Comparison of ENCODE assay signal across 8 cellular contexts in the genomic region with DNA sequence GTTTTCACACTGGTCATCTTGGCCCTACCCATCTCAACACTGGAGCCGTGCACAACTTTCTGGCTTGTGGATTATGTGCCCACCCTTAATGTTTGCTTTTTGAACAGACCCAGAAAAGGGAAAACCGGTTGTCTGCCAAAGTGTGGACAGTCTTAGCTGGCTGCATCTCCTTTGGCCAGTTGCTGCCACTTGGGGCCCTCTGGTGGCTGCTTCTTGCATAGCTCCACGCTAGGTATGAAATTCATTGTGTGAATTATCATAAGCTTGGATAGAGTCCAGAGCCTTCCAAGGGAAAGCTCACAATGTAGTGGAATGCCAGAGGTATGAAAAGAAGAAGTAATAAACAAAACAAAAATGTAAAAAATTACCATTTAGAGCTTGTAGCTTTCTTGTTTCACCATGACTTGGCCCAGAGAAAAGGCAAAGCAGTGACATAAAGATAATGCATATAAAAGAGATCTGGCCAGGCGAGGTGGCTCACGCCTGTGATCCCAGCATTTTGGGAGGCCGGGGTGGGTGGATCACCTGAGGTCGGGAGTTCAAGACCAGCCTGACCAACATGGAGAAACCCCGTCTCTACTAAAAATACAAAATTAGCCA. TPM values are rescaled to one million over a fixed set of nuclear protein-coding genes. Genes with fewer than 3 reads are reported as not detected.
A peak's percentile ranks its signal among the peaks of the same experiment; 100 is the strongest.
DNase-seq lines count a peak whose midpoint lies in the region; TF ChIP-seq lines count a peak whose summit lies in the region.

No MANE protein-coding gene starts in this region.

- H3K27me3 Mint-ChIP-seq in HFFc6 (ENCODE audit: insufficient read depth), result peaks cover 18% of the 10 kb centered on the region

- peaks cover 6% of the 10 kb centered on the region; the same call in 1 of the 2 replicates for H3K4me1 Mint-ChIP-seq in HFFc6 (ENCODE audit: low read depth)

- no peaks in the 10 kb centered on the region for H3K36me3 Mint-ChIP-seq in HFFc6 (ENCODE audit: low read depth)

- H3K9me3 Mint-ChIP-seq in HFFc6, result peaks cover 3% of the 10 kb centered on the region; the same call in 1 of the 2 replicates

- H3K27ac Mint-ChIP-seq in HFFc6, result no peak overlapping the region

- peak; percentile 91 for TF ChIP-seq CTCF in HFFc6 (IDR thresholded peaks at IDR 0.05)

- H3K4me3 Mint-ChIP-seq in HFFc6, result no peak overlapping the region

- DNase-seq in activated gamma-delta T cell treated with Interleukin-2 at 50 U/mL for 16 hours (peak; percentile 30), activated gamma-delta T cell (lab: John Stamatoyannopoulos, UW) (no peak), HFFc6 (peak; percentile 68), NCI-H1105 (lab: John Stamatoyannopoulos, UW) (peak; percentile 16), dermis blood vessel endothelial cell (peak; percentile 79), medulla oblongata (ENCODE audit: extremely low spot score) (peak; percentile 60)
- DNase-seq in activated CD4-positive, CD25-positive, alpha-beta regulatory T cell treated with anti-CD3 and anti-CD28 coated beads, Interleukin-2, amount 50 U/mL, for 72 hours, result peak; percentile 70
- DNase-seq in stimulated activated CD8-positive, alpha-beta memory T cell treated with anti-CD3 and anti-CD28 coated beads, Interleukin-15, amount 100 ng/mL, for 48 hours (ENCODE audit: low read depth in 2 of 2), result peak; percentile 17 to 26

RNA-seq across cellular contexts. Expression of a gene that starts 12.5 kb away (rescaled TPM):
- total RNA-seq in HFFc6 (2021; fragmentation: NEBNext Ultra II Directional; extraction: Animal tissue kit (Norgen Biotek cat#: 25700)), result not detected
- not detected in 2 replicates for total RNA-seq in dermis blood vessel endothelial cell

RNA-seq across cellular contexts. Expression of a gene that starts 31.3 kb away (rescaled TPM):
- not detected for total RNA-seq in HFFc6 (2021; fragmentation: NEBNext Ultra II Directional; extraction: Animal tissue kit (Norgen Biotek cat#: 25700))
- not detected in 2 replicates for total RNA-seq in dermis blood vessel endothelial cell
